2 cellular contexts compared by ENCODE assay signal in the genomic region with DNA sequence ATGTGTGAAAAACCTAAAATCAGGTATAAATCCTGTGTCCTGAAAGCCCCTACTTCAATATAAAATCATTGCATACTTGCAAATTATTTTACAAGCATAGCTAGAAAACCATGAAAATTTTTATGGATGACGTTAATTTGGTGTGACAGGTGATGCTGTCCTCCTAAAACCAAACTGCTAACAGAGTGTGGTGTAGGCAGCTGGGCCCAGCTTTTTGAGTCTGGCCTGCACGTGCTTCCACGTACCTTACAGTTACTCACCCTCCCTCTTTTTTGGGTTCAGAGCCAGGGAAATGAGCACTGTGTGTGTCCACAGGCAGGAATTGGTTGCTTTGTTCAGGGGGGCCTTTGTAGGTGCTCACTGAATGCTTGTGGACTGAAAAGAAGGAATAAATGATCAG.
TF ChIP-seq lines count a peak whose summit lies in the region.

No MANE protein-coding gene starts in this region.

TF ChIP-seq in HepG2, 621 proteins besides CTCF, POLR2A, EP300 and RAD21:
- TF ChIP-seq HOXD1 (CRISPR knock-in tag; IDR thresholded peaks at IDR 0.05) (no peak), ZNF234 (CRISPR knock-in tag; conservative IDR thresholded peaks at IDR 0.05) (no peak), PLRG1 (conservative IDR thresholded peaks at IDR 0.05) (no peak), TMF1 (CRISPR knock-in tag; IDR thresholded peaks at IDR 0.05; ENCODE audit: low read depth) (no peak), ZNF841 (CRISPR knock-in tag; IDR thresholded peaks at IDR 0.05; ENCODE audit: borderline replicate concordance) (no peak), ZNF451 (CRISPR knock-in tag; IDR thresholded peaks at IDR 0.05) (no peak), IRF9 (CRISPR knock-in tag; IDR thresholded peaks at IDR 0.05; ENCODE audit: borderline replicate concordance) (no peak)

TF ChIP-seq in GM12891, 5 proteins besides CTCF, POLR2A, EP300 and RAD21:
- TF ChIP-seq POU2F2 (IDR thresholded peaks at IDR 0.05; ENCODE audit: low read depth, low read length) (no peak), TAF1 (IDR thresholded peaks at IDR 0.05; ENCODE audit: low read depth, low read length) (no peak), SPI1 (IDR thresholded peaks at IDR 0.05; ENCODE audit: low read depth, low read length) (no peak), PAX5 (IDR thresholded peaks at IDR 0.05; ENCODE audit: insufficient read depth, low read length, severe bottlenecking) (no peak), POLR2AphosphoS5 (IDR thresholded peaks at IDR 0.05; ENCODE audit: low read depth, low read length) (no peak)
